Comparison of ENCODE assay signal across 20 cellular contexts in genomic region chr3:1232276-1232675, GRCh38.
"Had no signal": no experiment of that assay in that cellular context is flagged by ENCODE, and none has a peak within 500 bp of the region (broad histone marks: within the 10 kb centered on the region; RNA-seq: fewer than 3 reads in every experiment).

No MANE protein-coding gene starts in this region.

- H3K36me3 ChIP-seq: adrenal gland, MG63 had no signal

- DNase-seq: activated CD4-positive, alpha-beta T cell treated with anti-CD3 and anti-CD28 coated beads for 4 hours; activated CD8-positive, alpha-beta memory T cell treated with anti-CD3 and anti-CD28 coated beads, Interleukin-2, amount 50 U/mL, for 4 hours; activated CD8-positive, alpha-beta T cell treated with anti-CD3 and anti-CD28 coated beads for 36 hours; activated gamma-delta T cell treated with Interleukin-2 at 50 U/mL for 16 hours; activated naive CD4-positive, alpha-beta T cell treated with anti-CD3 and anti-CD28 coated beads, Interleukin-2, amount 10 ng/mL, durations not matched to agents 7 days and 5 days; activated naive CD8-positive, alpha-beta T cell treated with anti-CD3 and anti-CD28 coated beads for 36 hours; activated T-cell treated with anti-CD3 and anti-CD28 coated beads, Interleukin-2, amount 50 U/mL, for 72 hours; adrenal gland; anterior cingulate cortex; MG63; MV-4-11; NCI-H1092 treated with DMSO at 0.1 percent for 48 hours; NCI-H1694; NCI-H2029; NCI-H446; NCI-H524 treated with DMSO at 0.1 percent for 48 hours; PC-9; SHP77 treated with DMSO at 0.1 percent for 48 hours had no signal

- H3K4me1 ChIP-seq: adrenal gland had no signal

- H3K27ac ChIP-seq: adrenal gland, coronary artery, PC-9 had no signal

- H3K4me2 ChIP-seq: PC-9 had no signal

- ATAC-seq: activated CD4-positive, CD25-positive, alpha-beta regulatory T cell treated with anti-CD3 and anti-CD28 coated beads, Interleukin-2, amount 50 U/mL, for 24 hours; activated CD8-positive, alpha-beta T cell treated with anti-CD3 and anti-CD28 coated beads for 36 hours; activated T-cell treated with anti-CD3 and anti-CD28 coated beads, Interleukin-2, amount 50 U/mL, for 72 hours had no signal

- H3K4me3 ChIP-seq: adrenal gland, coronary artery, MG63, PC-9 had no signal

- H3K27me3 ChIP-seq: adrenal gland, MG63 had no signal
